Comparison of ENCODE assay signal across 10 cellular contexts in genomic region chr17:49101054-49101534, GRCh38. TPM values are rescaled to one million over a fixed set of nuclear protein-coding genes. Genes with fewer than 3 reads are reported as not detected.
DNase-seq lines count a peak whose midpoint lies in the region; ATAC-seq and TF ChIP-seq lines count a peak whose summit lies in the region.
"Had no signal": no experiment of that assay in that cellular context is flagged by ENCODE, and none has a peak within 500 bp of the region (broad histone marks: within the 10 kb centered on the region; RNA-seq: fewer than 3 reads in every experiment).

No MANE protein-coding gene starts in this region.

- H3K4me3 ChIP-seq in breast epithelium = no peak overlapping the region

- TF ChIP-seq POLR2A in breast epithelium (IDR thresholded peaks at IDR 0.05) = no peak

- H3K36me3 ChIP-seq in breast epithelium = no peaks in the 10 kb centered on the region

- DNase-seq in DMS53 (lab: John Stamatoyannopoulos, UW) (peak; percentile 88), NCI-H510A treated with DMSO at 0.1 percent for 48 hours (lab: John Stamatoyannopoulos, UW) (peak; percentile 98), breast epithelium (ENCODE audit: low spot score in 2 of 2) (peak; percentile 55 to 79), mucosa of gallbladder (ENCODE audit: low spot score) (peak; percentile 62), putamen (ENCODE audit: low spot score) (no peak), HuH-7 (ENCODE audit: low spot score) (no peak)
- DNase-seq: activated CD4-positive, alpha-beta T cell treated with anti-CD3 and anti-CD28 coated beads for 1 hour had no signal

- no peaks in the 10 kb centered on the region for H3K27me3 ChIP-seq in breast epithelium

- no peaks in the 10 kb centered on the region for H3K9me3 ChIP-seq in breast epithelium

- peak overlapping the region; percentile 48 to 55 for H3K27ac ChIP-seq in breast epithelium

- ATAC-seq in HG03378 (IDR thresholded peaks at IDR 0.05; ENCODE audit: unreplicated experiment) (no peak), HG03354 (IDR thresholded peaks at IDR 0.05; ENCODE audit: poor library complexity, severe bottlenecking, unreplicated experiment) (no peak)

- TF ChIP-seq CTCF in breast epithelium (IDR thresholded peaks at IDR 0.05) = no peak

- no peaks in the 10 kb centered on the region for H3K4me1 ChIP-seq in breast epithelium

- intact Hi-C loops in breast epithelium (cut with DNase I; ENCODE audit: low total_unique reads) = no loop called here

RNA-seq across cellular contexts. Expression of gene B4GALNT2, which starts 31.5 kb away (rescaled TPM):
- total RNA-seq in breast epithelium (under 1 TPM in 2 of 3 donors, not detected in 1; 0.15 to 0.66 TPM), mucosa of gallbladder (4.6 TPM)
- total RNA-seq: subcutaneous adipose tissue had no signal

Comparison
In these comparisons a context has a peak if more than half of its experiments do, and no peak if none do; other contexts are left out.
1. DNase-seq: peak in DMS53 (single experiment), NCI-H510A treated with DMSO at 0.1 percent for 48 hours (single experiment), breast epithelium (2 of 2) and mucosa of gallbladder (single experiment); none in putamen (single experiment) and HuH-7 (single experiment).